ENCODE assay signal across 22 cellular contexts in the genomic region with DNA sequence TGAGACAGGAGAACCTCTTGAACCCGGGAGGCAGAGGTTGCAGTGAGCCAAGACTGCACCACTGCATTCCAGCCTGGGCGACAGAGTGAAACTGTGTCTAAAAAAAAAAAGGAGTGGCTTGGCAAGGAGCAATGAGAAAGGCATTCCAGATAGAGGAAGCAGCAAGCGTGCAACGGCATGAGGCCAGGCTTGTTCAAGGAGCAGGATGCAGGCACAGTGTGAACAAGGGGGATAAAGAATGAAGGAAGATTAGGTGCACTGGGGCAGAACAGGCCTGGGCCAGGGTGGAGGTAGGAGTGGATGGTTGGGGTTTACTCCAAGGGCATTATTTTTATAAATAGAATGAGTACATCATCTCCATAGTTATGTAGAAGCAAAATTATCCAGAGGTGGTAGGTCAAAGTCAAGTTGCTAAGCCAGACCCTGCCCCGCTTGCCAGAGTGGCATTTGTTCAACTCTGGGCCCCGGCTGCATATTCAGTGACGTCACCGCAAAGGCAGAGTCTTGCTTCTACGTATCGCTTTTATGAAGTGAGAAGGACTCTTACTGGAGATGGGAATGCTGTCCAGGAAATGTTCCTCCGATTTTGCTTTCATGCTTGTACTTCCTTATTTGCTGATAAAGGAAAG.
DNase-seq lines count a peak whose midpoint lies in the region; ATAC-seq and TF ChIP-seq lines count a peak whose summit lies in the region.
"Had no signal": no experiment of that assay in that cellular context is flagged by ENCODE, and none has a peak within 500 bp of the region (broad histone marks: within the 10 kb centered on the region; RNA-seq: fewer than 3 reads in every experiment).

No MANE protein-coding gene starts in this region.

- peaks cover 4% of the 10 kb centered on the region for H3F3A ChIP-seq in smooth muscle cell (ENCODE audit: low read depth)

- H3K27ac ChIP-seq in VCaP (peak overlapping the region; percentile 90), epithelial cell of prostate (peak overlapping the region; percentile 62), hepatocyte (no peak overlapping the region), psoas muscle (no peak overlapping the region), smooth muscle cell (ENCODE audit: low read depth) (no peak overlapping the region)
- H3K27ac ChIP-seq: brain microvascular endothelial cell, gastrocnemius medialis, tibial artery had no signal

- no peaks in the 10 kb centered on the region for H3K9me2 ChIP-seq in hepatocyte (replicated peaks; ENCODE audit: insufficient read depth)

- no peak overlapping the region for H3K4me2 ChIP-seq in hepatocyte
- no peak overlapping the region for H3K4me2 ChIP-seq in smooth muscle cell

- intact Hi-C loops in psoas muscle (cut with DNase I) (no loop called here), head of caudate nucleus (cut with DNase I) (no loop called here)

- WGBS in hepatocyte (ENCODE audit: low lambda C conversion rate, missing lambda C conversion rate), result 49% methylated on average over 11 of the region's 11 CpGs
- 23 to 47% (median 39%) methylated on average over 11 of the region's 11 CpGs for WGBS in psoas muscle, 3 donors
- WGBS in smooth muscle cell (ENCODE audit: low lambda C conversion rate), result 48% methylated on average over 11 of the region's 11 CpGs

- ATAC-seq in psoas muscle (peak; percentile 49 to 82 (median 74)), GM21723 (IDR thresholded peaks at IDR 0.05; ENCODE audit: unreplicated experiment) (no peak)
- ATAC-seq: gastrocnemius medialis; K562; stimulated activated naive CD8-positive, alpha-beta T cell treated with anti-CD3 and anti-CD28 coated beads, Interleukin-15, amount 100 ng/mL, for 72 hours had no signal

- H3K9me3 ChIP-seq in hepatocyte (ENCODE audit: low read depth), result no peaks in the 10 kb centered on the region
- no peaks in the 10 kb centered on the region for H3K9me3 ChIP-seq in psoas muscle
- no peaks in the 10 kb centered on the region for H3K9me3 ChIP-seq in smooth muscle cell (replicated peaks; ENCODE audit: low read depth)
- H3K9me3 ChIP-seq: gastrocnemius medialis, tibial artery had no signal

- H4K20me1 ChIP-seq in hepatocyte (ENCODE audit: insufficient read depth, poor library complexity, severe bottlenecking), result no peaks in the 10 kb centered on the region
- no peaks in the 10 kb centered on the region for H4K20me1 ChIP-seq in smooth muscle cell (ENCODE audit: low read depth)

- H3K9ac ChIP-seq in smooth muscle cell (ENCODE audit: low read depth), result no peak overlapping the region

- H3K27me3 ChIP-seq in hepatocyte (no peaks in the 10 kb centered on the region), psoas muscle (ENCODE audit: insufficient read depth in 3 of 3, low read length in 2 of 3) (no peaks in the 10 kb centered on the region), smooth muscle cell (ENCODE audit: low read depth) (no peaks in the 10 kb centered on the region)
- H3K27me3 ChIP-seq: brain microvascular endothelial cell, gastrocnemius medialis, tibial artery had no signal

- H3K36me3 ChIP-seq in hepatocyte (replicated peaks; ENCODE audit: insufficient read depth, low read depth), result no peaks in the 10 kb centered on the region
- peaks cover 0 to 5% of the 10 kb centered on the region in 2 donors for H3K36me3 ChIP-seq in psoas muscle (ENCODE audit: insufficient read depth in 1 of 2, low read depth in 1 of 2)
- no peaks in the 10 kb centered on the region for H3K36me3 ChIP-seq in smooth muscle cell (ENCODE audit: low read depth)
- H3K36me3 ChIP-seq: brain microvascular endothelial cell, gastrocnemius medialis had no signal

- DNase-seq in epithelial cell of prostate (ENCODE audit: low read depth, low spot score) (peak; percentile 18), hepatocyte (ENCODE audit: low spot score) (peak; percentile 41), psoas muscle (no peak), smooth muscle cell (lab: John Stamatoyannopoulos, UW; ENCODE audit: unreplicated experiment) (no peak), G401 (ENCODE audit: low spot score) (no peak), head of caudate nucleus (no peak)
- DNase-seq: activated B cell treated with CpG ODN at 0.5 μM for 24 hours; activated CD4-positive, alpha-beta T cell treated with anti-CD3 and anti-CD28 coated beads, Interleukin-2, amount 50 U/mL, for 4 hours; activated effector memory CD4-positive, alpha-beta T cell treated with Interleukin-2 at 50 U/mL for 16 hours; brain microvascular endothelial cell; CD8-positive, alpha-beta memory T cell; DMS53; gastrocnemius medialis; MM.1S; NCI-H1417 treated with DMSO at 0.1 percent for 48 hours; NCI-H2107; NCI-H510A treated with DMSO at 0.1 percent for 48 hours; stimulated activated naive CD8-positive, alpha-beta T cell treated with anti-CD3 and anti-CD28 coated beads, Interleukin-15, amount 100 ng/mL, for 72 hours; tibial artery had no signal

- H3K4me3 ChIP-seq in hepatocyte, result no peak overlapping the region
- no peak overlapping the region for H3K4me3 ChIP-seq in psoas muscle
- H3K4me3 ChIP-seq in smooth muscle cell, result no peak overlapping the region
- H3K4me3 ChIP-seq: gastrocnemius medialis, K562, tibial artery had no signal

- H3K4me1 ChIP-seq in hepatocyte (ENCODE audit: insufficient read depth) (no peaks in the 10 kb centered on the region), psoas muscle (peaks cover 5% of the 10 kb centered on the region), smooth muscle cell (ENCODE audit: low read depth) (no peaks in the 10 kb centered on the region)
- H3K4me1 ChIP-seq: tibial artery had no signal

- in situ Hi-C loops in G401 (cut with HindIII; ENCODE audit: low sequenced_read_pairs), result no loop called here

- H3K79me2 ChIP-seq in hepatocyte (no peaks in the 10 kb centered on the region), smooth muscle cell (ENCODE audit: low read depth) (no peaks in the 10 kb centered on the region)

- TF ChIP-seq CTCF in VCaP (conservative IDR thresholded peaks at IDR 0.05) (no peak), hepatocyte (IDR thresholded peaks at IDR 0.05; ENCODE audit: poor library complexity) (no peak), psoas muscle (IDR thresholded peaks at IDR 0.05) (no peak), smooth muscle cell (IDR thresholded peaks at IDR 0.05; ENCODE audit: borderline replicate concordance, insufficient read depth, poor library complexity, severe bottlenecking) (no peak)

- no peak overlapping the region for H2AFZ ChIP-seq in hepatocyte
- no peak overlapping the region for H2AFZ ChIP-seq in smooth muscle cell (ENCODE audit: low read depth)

Comparison
In these comparisons a context has a peak if more than half of its experiments do, and no peak if none do; other contexts are left out.
1. H3K27ac ChIP-seq: peak in VCaP (single experiment) and epithelial cell of prostate (single experiment); none in hepatocyte (single experiment), psoas muscle (single experiment) and smooth muscle cell (single experiment).
2. DNase-seq: peak in epithelial cell of prostate (single experiment) and hepatocyte (single experiment); none in psoas muscle (0 of 2), smooth muscle cell (single experiment), G401 (single experiment) and head of caudate nucleus (0 of 42).